In the genomic region with DNA sequence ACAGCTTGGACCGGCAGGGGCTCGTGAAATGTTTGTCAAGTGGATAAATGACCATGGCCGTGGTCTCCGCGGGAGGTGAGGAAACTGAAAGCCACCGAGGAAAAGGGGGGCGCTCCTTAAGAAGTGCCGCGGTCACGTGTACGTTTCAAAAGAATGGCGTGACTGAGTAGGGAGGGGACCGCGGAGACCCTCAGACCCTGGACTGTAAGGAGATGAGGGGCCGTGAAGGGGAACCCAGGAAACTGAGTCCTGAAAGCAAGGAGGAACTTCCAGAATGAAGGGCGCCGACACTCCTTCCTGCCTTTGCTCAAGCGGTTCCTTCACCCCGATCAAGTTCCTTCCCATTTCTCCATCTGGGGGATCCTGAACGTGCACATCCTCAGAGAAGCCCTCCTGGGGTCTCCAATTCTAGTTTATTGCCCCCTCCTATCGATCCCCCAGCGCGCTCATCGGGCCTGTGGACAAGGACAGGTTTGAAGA, we compare ENCODE assay signal across 8 cellular contexts. TPM values are rescaled to one million over a fixed set of nuclear protein-coding genes. Genes with fewer than 3 reads are reported as not detected.
DNase-seq lines count a peak whose midpoint lies in the region; ATAC-seq, FAIRE-seq and TF ChIP-seq lines count a peak whose summit lies in the region.
"Not testable (repeated sequence)": the region's sequence is repeated elsewhere in the genome, so short reads cannot be mapped to it uniquely, and the experiment has no call there.

No MANE protein-coding gene starts in this region.

- not testable (repeated sequence) for H3K27me3 ChIP-seq in A673 (replicated peaks; ENCODE audit: insufficient read depth, low read depth, low read length, poor library complexity); HL-60 (ENCODE audit: insufficient read depth, poor library complexity, severe bottlenecking); astrocyte (ENCODE audit: insufficient read depth, low read length); fibroblast of lung (ENCODE audit: control insufficient read depth, insufficient read depth, low read length); lung (ENCODE audit: control insufficient read depth, insufficient read depth); sigmoid colon

- peak; percentile 14 for ATAC-seq in GM19324 (IDR thresholded peaks at IDR 0.05; ENCODE audit: low FRiP score, unreplicated experiment)
- ATAC-seq in T-cell (replicated peaks in 1 of 4): not testable (repeated sequence)
- peak; percentile 4 for ATAC-seq in lung (ENCODE audit: insufficient read depth, low FRiP score)

- H3K79me2 ChIP-seq in astrocyte (ENCODE audit: insufficient read depth, low read length) (peaks cover 52% of the 10 kb centered on the region), fibroblast of lung (ENCODE audit: control insufficient read depth, insufficient read depth, low read length) (peaks cover 33% of the 10 kb centered on the region)

- POLR2A ChIA-PET in A673 (lab: Charles Lee; ENCODE audit: low non-redundant PET): not testable (repeated sequence)
- POLR2A ChIA-PET in T-cell (lab: Charles Lee): interaction anchor here in 1 of 2 donors (0.5 kb wide), 1 partner anchor 47 kb away, joined by 3 read pairs; no protein-coding TSS in a partner anchor

- H4K20me1 ChIP-seq in astrocyte (ENCODE audit: insufficient read depth, low read length): peaks cover 76% of the 10 kb centered on the region
- not testable (repeated sequence) for H4K20me1 ChIP-seq in fibroblast of lung (ENCODE audit: control insufficient read depth, extremely low read depth, insufficient read depth, low read length)

- H3K27ac Mint-ChIP-seq in T-cell (peak overlapping the region; percentile 92 to 96), astrocyte (ENCODE audit: unreplicated experiment) (peak overlapping the region; percentile 89)

- not testable (repeated sequence) for H3K9me3 ChIP-seq in A673 (ENCODE audit: low read depth, low read length, poor library complexity, severe bottlenecking); astrocyte (ENCODE audit: insufficient read depth, low read depth, low read length); fibroblast of lung (ENCODE audit: control insufficient read depth, insufficient read depth, low read depth, low read length); lung (ENCODE audit: control insufficient read depth in 2 of 2, insufficient read depth in 1 of 2, low read length in 1 of 2); sigmoid colon

- not testable (repeated sequence) for FAIRE-seq in astrocyte (lab: Jason Lieb, UNC)

- not testable (repeated sequence) for DNase-seq in A673 (ENCODE audit: low spot score); T-cell; astrocyte (ENCODE audit: low read depth); lung (ENCODE audit: low spot score); sigmoid colon
- peak in 1 of 2 experiments; percentile 36 for DNase-seq in HL-60 (ENCODE audit: low read depth in 1 of 2, low spot score in 1 of 2)
- DNase-seq in fibroblast of lung (ENCODE audit: low read depth in 2 of 2): peak in 1 of 2 donors; percentile 9

- not testable (repeated sequence) for H3K36me3 ChIP-seq in A673 (ENCODE audit: insufficient read depth, low read length, poor library complexity, severe bottlenecking); astrocyte (ENCODE audit: insufficient read depth, low read length); fibroblast of lung (ENCODE audit: control insufficient read depth, insufficient read depth, low read length)
- H3K36me3 ChIP-seq in lung (ENCODE audit: control insufficient read depth in 2 of 2, insufficient read depth in 2 of 2, low read length in 2 of 2): peaks cover 10 to 15% of the 10 kb centered on the region in 2 donors
- peaks cover 8 to 41% (median 11%) of the 10 kb centered on the region in 4 donors for H3K36me3 ChIP-seq in sigmoid colon

- H2AFZ ChIP-seq in astrocyte (ENCODE audit: low read depth, low read length) (peak overlapping the region; percentile 98), fibroblast of lung (ENCODE audit: low read length) (peak overlapping the region; percentile 91)

- not testable (repeated sequence) for TF ChIP-seq CTCF in A673 (conservative IDR thresholded peaks at IDR 0.05; ENCODE audit: low read depth, low read length); HL-60 (IDR thresholded peaks at IDR 0.05; ENCODE audit: insufficient read depth, low read length); astrocyte (IDR thresholded peaks at IDR 0.05; ENCODE audit: insufficient read depth, low read depth, low read length); fibroblast of lung (conservative IDR thresholded peaks at IDR 0.05 in 1 of 2, IDR thresholded peaks at IDR 0.05 in 1 of 2; ENCODE audit: low read depth in 1 of 2, low read length in 2 of 2); lung (IDR thresholded peaks at IDR 0.05; ENCODE audit: control extremely low read depth, extremely low read depth); sigmoid colon (IDR thresholded peaks at IDR 0.05)

- BruUV-seq in A673 (replicated peaks; lab: Mats Ljungman, UMichigan): TSS peak; percentile 57

- peak overlapping the region; percentile 80 for H3K4me3 ChIP-seq in A673 (ENCODE audit: low read depth, low read length, poor library complexity, severe bottlenecking)
- peak overlapping the region; percentile 100 for H3K4me3 ChIP-seq in HL-60 (replicated peaks; ENCODE audit: insufficient read depth, low read length)
- H3K4me3 ChIP-seq in astrocyte (ENCODE audit: insufficient read depth, low read depth, low read length): peak overlapping the region; percentile 86
- peak overlapping the region; percentile 87 to 95 (median 92) for H3K4me3 ChIP-seq in fibroblast of lung (replicated peaks in 1 of 4; ENCODE audit: control extremely low read depth in 1 of 4, insufficient read depth in 1 of 4, low read depth in 3 of 4, low read length in 4 of 4)
- peak overlapping the region; percentile 95 for H3K4me3 ChIP-seq in lung
- peak overlapping the region; percentile 72 to 96 (median 87) for H3K4me3 ChIP-seq in sigmoid colon

- CTCF ChIA-PET in A673 (lab: Charles Lee); T-cell (lab: Charles Lee): not testable (repeated sequence)

- H3K4me1 Mint-ChIP-seq in T-cell: peaks cover 54 to 64% (median 54%) of the 10 kb centered on the region in 3 donors
- peaks cover 15% of the 10 kb centered on the region for H3K4me1 Mint-ChIP-seq in astrocyte (ENCODE audit: low read depth, unreplicated experiment)

- H3K4me1 ChIP-seq in A673 (ENCODE audit: insufficient read depth, low read length, poor library complexity, severe bottlenecking) (peaks cover 21% of the 10 kb centered on the region), astrocyte (ENCODE audit: insufficient read depth, low read length) (peaks cover 19% of the 10 kb centered on the region), lung (ENCODE audit: control insufficient read depth in 2 of 2, insufficient read depth in 2 of 2, low read length in 2 of 2) (peaks cover 7 to 28% of the 10 kb centered on the region in 2 donors), sigmoid colon (peaks cover 0 to 38% (median 33%) of the 10 kb centered on the region in 4 donors)
- not testable (repeated sequence) for H3K4me1 ChIP-seq in fibroblast of lung (ENCODE audit: control insufficient read depth, extremely low read depth, insufficient read depth, low read length)

- 1 to 2% methylated on average over 20 to 21 of the region's 24 CpGs for WGBS in lung, 2 donors
- WGBS in sigmoid colon, 2 donors: 1 to 2% methylated on average over 21 of the region's 24 CpGs

- H3K27ac ChIP-seq in A673 (ENCODE audit: low read depth, low read length, poor library complexity, severe bottlenecking): peak overlapping the region; percentile 92
- peak overlapping the region; percentile 89 for H3K27ac ChIP-seq in HL-60 (replicated peaks)
- H3K27ac ChIP-seq in astrocyte (ENCODE audit: low read depth, low read length): peak overlapping the region; percentile 88
- H3K27ac ChIP-seq in fibroblast of lung (ENCODE audit: insufficient read depth, low read length): peak overlapping the region; percentile 97
- H3K27ac ChIP-seq in lung (ENCODE audit: low read depth in 1 of 2, low read length in 1 of 2): peak overlapping the region; percentile 93 to 97
- H3K27ac ChIP-seq in sigmoid colon: peak overlapping the region; percentile 90 to 96 (median 94)

- H3K36me3 Mint-ChIP-seq in T-cell: peaks cover 20% of the 10 kb centered on the region
- peaks cover 22% of the 10 kb centered on the region for H3K36me3 Mint-ChIP-seq in astrocyte (ENCODE audit: low read depth, unreplicated experiment)

- not testable (repeated sequence) for H3K27me3 Mint-ChIP-seq in T-cell; astrocyte (ENCODE audit: low read depth, unreplicated experiment)

- peak overlapping the region; percentile 95 for H3K9ac ChIP-seq in astrocyte (ENCODE audit: low read length)
- H3K9ac ChIP-seq in fibroblast of lung (ENCODE audit: insufficient read depth, low read length): peak overlapping the region; percentile 95

- TF ChIP-seq EP300 in sigmoid colon (IDR thresholded peaks at IDR 0.05): not testable (repeated sequence)

- not testable (repeated sequence) for H3K9me3 Mint-ChIP-seq in T-cell; astrocyte (ENCODE audit: unreplicated experiment)

- H3K4me3 Mint-ChIP-seq in T-cell (peak overlapping the region; percentile 96 to 98 (median 97)), astrocyte (ENCODE audit: unreplicated experiment) (peak overlapping the region; percentile 95)

- intact Hi-C loops in A673 (cut with micrococcal nuclease; ENCODE audit: unreplicated experiment); sigmoid colon (cut with DNase I): not testable (repeated sequence)

- not testable (repeated sequence) for TF ChIP-seq POLR2A in sigmoid colon (IDR thresholded peaks at IDR 0.05)

- H3K4me2 ChIP-seq in astrocyte (ENCODE audit: low read length) (peak overlapping the region; percentile 99), fibroblast of lung (ENCODE audit: extremely low read depth, insufficient read depth, low read length) (peak overlapping the region; percentile 94)

RNA-seq across cellular contexts. Expression of gene CES2, which starts 0.4 kb away (rescaled TPM):
- total RNA-seq in A673 (2021): 37.6 and 39.8 TPM in 2 replicates
- 10 to 100 TPM; 35.3 to 56.5 (median 50.2) TPM for total RNA-seq in T-cell
- total RNA-seq in astrocyte: 22.9 and 28.8 TPM in 2 replicates
- total RNA-seq in fibroblast of lung: 38.0 and 47.6 TPM in 2 replicates
- 22.9 and 26.9 TPM in 2 replicates for polyA plus RNA-seq in fibroblast of lung
- polyA plus RNA-seq in fibroblast of lung (2012): 24.6 and 28.6 TPM in 2 replicates
- 34.6 and 51.2 TPM in 2 replicates for polyA minus RNA-seq in fibroblast of lung (ENCODE audit: low replicate concordance)
- 10 to 100 TPM; 24.6 to 51.0 TPM for total RNA-seq in lung
- 10 to 100 TPM; 26.0 to 26.3 TPM for polyA plus RNA-seq in lung
- total RNA-seq in sigmoid colon: 10 to 100 TPM; 21.8 to 25.5 (median 23.0) TPM
- 100 to 1,000 TPM in 1 of 3 donors, 10 to 100 TPM in 2; 53.4 to 163 (median 67.9) TPM for polyA plus RNA-seq in sigmoid colon

RNA-seq across cellular contexts. Expression of gene CIAO2B, which starts 0.7 kb away (rescaled TPM):
- total RNA-seq in A673 (2021) (97.4 and 108 TPM in 2 replicates), T-cell (10 to 100 TPM; 55.3 to 66.8 (median 62.4) TPM), astrocyte (69.5 and 75.6 TPM in 2 replicates), fibroblast of lung (188 and 217 TPM in 2 replicates), lung (10 to 100 TPM; 48.8 to 79.7 TPM), sigmoid colon (100 to 1,000 TPM in 1 of 4 donors, 10 to 100 TPM in 3; 71.7 to 121 (median 82.8) TPM)
- polyA plus RNA-seq in fibroblast of lung (115 and 138 TPM in 2 replicates), lung (100 to 1,000 TPM; 238 to 257 TPM), sigmoid colon (100 to 1,000 TPM; 193 to 219 (median 214) TPM)
- polyA plus RNA-seq in fibroblast of lung (2012): 176 and 223 TPM in 2 replicates
- 179 and 191 TPM in 2 replicates for polyA minus RNA-seq in fibroblast of lung (ENCODE audit: low replicate concordance)

RNA-seq across cellular contexts. Expression of gene RRAD, which starts 9.5 kb away (rescaled TPM):
- total RNA-seq in A673 (2021): 0.19 and 0.28 TPM in 2 replicates
- total RNA-seq in T-cell: 1 to 10 TPM in 1 of 5 donors, under 1 TPM in 3, not detected in 1; 0.28 to 1.1 (median 0.53) TPM
- total RNA-seq in astrocyte: 10.2 and 12.1 TPM in 2 replicates
- total RNA-seq in fibroblast of lung: 41.1 and 83.7 TPM in 2 replicates
- polyA plus RNA-seq in fibroblast of lung: 7.8 and 11.6 TPM in 2 replicates
- polyA plus RNA-seq in fibroblast of lung (2012): 16.7 and 19.7 TPM in 2 replicates
- polyA minus RNA-seq in fibroblast of lung (ENCODE audit: low replicate concordance): 3.4 and 4.5 TPM in 2 replicates
- total RNA-seq in lung: 10 to 100 TPM; 35.4 to 36.0 TPM
- polyA plus RNA-seq in lung: 10 to 100 TPM; 31.8 to 42.3 TPM
- 10 to 100 TPM; 10.9 to 31.2 (median 16.3) TPM for total RNA-seq in sigmoid colon
- 1 to 10 TPM; 1.2 to 5.5 (median 1.8) TPM for polyA plus RNA-seq in sigmoid colon

RNA-seq across cellular contexts. Expression of gene CDH16, which starts 16.2 kb away (rescaled TPM):
- total RNA-seq in A673 (2021) (not detected in 2 replicates), T-cell (not detected), astrocyte (not detected in 2 replicates), fibroblast of lung (not detected in 2 replicates), lung (1 to 10 TPM in 1 of 2 donors, under 1 TPM in 1; 0.64 to 1.7 TPM), sigmoid colon (not detected)
- polyA plus RNA-seq in fibroblast of lung (not detected in 2 replicates), lung (under 1 TPM in 1 of 2 donors, not detected in 1; 0.25 TPM), sigmoid colon (under 1 TPM in 2 of 3 donors, not detected in 1; 0.19 to 0.60 TPM)
- not detected in 2 replicates for polyA plus RNA-seq in fibroblast of lung (2012)
- polyA minus RNA-seq in fibroblast of lung (ENCODE audit: low replicate concordance): not detected in 2 replicates

RNA-seq across cellular contexts. Expression of gene CES3, which starts 26.2 kb away (rescaled TPM):
- total RNA-seq in A673 (2021): 3.0 and 3.9 TPM in 2 replicates
- under 1 TPM; 0.10 to 0.88 (median 0.58) TPM for total RNA-seq in T-cell
- 0.77 and 1.5 TPM in 2 replicates for total RNA-seq in astrocyte
- total RNA-seq in fibroblast of lung: 0.77 and 1.3 TPM in 2 replicates
- 0.01 and 0.07 TPM in 2 replicates for polyA plus RNA-seq in fibroblast of lung
- not detected in 2 replicates for polyA plus RNA-seq in fibroblast of lung (2012)
- not detected in 2 replicates for polyA minus RNA-seq in fibroblast of lung (ENCODE audit: low replicate concordance)
- total RNA-seq in lung: 1 to 10 TPM in 1 of 2 donors, under 1 TPM in 1; 0.57 to 2.6 TPM
- under 1 TPM; 0.85 to 0.96 TPM for polyA plus RNA-seq in lung
- 1 to 10 TPM in 1 of 4 donors, under 1 TPM in 2, not detected in 1; 0.16 to 2.5 (median 0.55) TPM for total RNA-seq in sigmoid colon
- 10 to 100 TPM; 10.8 to 48.4 (median 13.2) TPM for polyA plus RNA-seq in sigmoid colon
